Comparison of ENCODE assay signal across 27 cellular contexts in the genomic region with DNA sequence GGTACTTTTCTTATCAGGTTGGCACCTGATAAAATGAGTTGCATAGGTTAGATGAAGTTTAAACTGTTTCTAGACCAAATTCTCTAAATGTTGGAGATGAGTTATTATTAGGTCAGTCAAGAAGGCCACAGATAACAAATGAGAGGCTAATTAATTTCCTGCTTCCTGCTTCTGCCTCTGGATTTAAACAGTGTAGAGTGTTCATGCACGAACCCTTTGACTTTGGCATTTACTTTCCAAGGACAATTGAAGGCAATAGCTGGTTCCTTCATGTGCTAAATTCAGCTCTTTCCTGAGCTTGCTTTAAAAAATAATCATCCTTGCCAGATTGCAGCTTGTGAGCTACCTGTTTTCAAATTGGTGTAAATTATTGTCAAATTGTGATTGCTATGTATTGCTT.
"Had no signal": no experiment of that assay in that cellular context is flagged by ENCODE, and none has a peak within 500 bp of the region (broad histone marks: within the 10 kb centered on the region; RNA-seq: fewer than 3 reads in every experiment).

No MANE protein-coding gene starts in this region.

- H3K9me3 Mint-ChIP-seq: activated B cell treated with CpG ODN at 0.5 μM for 24 hours; activated naive CD4-positive, alpha-beta T cell treated with anti-CD3 and anti-CD28 coated beads, Interleukin-2, amount 10 ng/mL, durations not matched to agents 7 days and 5 days; activated naive CD8-positive, alpha-beta T cell treated with anti-CD3 and anti-CD28 coated beads, Interleukin-2, amount 50 U/mL, for 24 hours; activated T-helper 2 cell treated with anti-CD3 and anti-CD28 coated beads, Interferon-gamma antibody, Interleukin-2, Interleukin-4, amounts not matched to agents 10 μg/mL and 5 μg/mL and 100 μg/mL, durations not matched to agents 14 hours and 24 hours and 36 hours; stimulated activated naive B cell treated with anti-CD40 and anti-IgM and Interleukin-4, amounts not matched to agents 10 μg/mL and 1 μg/mL and 100 μg/mL, for 72 hours; T-helper 2 cell treated with Interferon-gamma antibody and Interleukin-4, amounts not matched to agents 5 μg/mL and 100 μg/mL, for 36 hours had no signal

- H3K27ac ChIP-seq: brain microvascular endothelial cell, esophagus muscularis mucosa, gastroesophageal sphincter, neutrophil, pancreas, sigmoid colon, thoracic aorta, upper lobe of left lung had no signal

- H3K36me3 Mint-ChIP-seq: activated CD8-positive, alpha-beta memory T cell treated with anti-CD3 and anti-CD28 coated beads, Interleukin-2, amount 10 ng/mL, durations not matched to agents 7 days and 5 days; activated naive CD4-positive, alpha-beta T cell treated with anti-CD3 and anti-CD28 coated beads, Interleukin-2, amount 10 ng/mL, durations not matched to agents 7 days and 5 days; mesothelial cell of epicardium; natural killer cell treated with Interleukin-12 subunit alpha and Interleukin-12 subunit beta and Interleukin-15 and Interleukin-18, amount 100 ng/mL, for 72 hours; stimulated activated naive B cell treated with anti-CD40 and anti-IgM and Interleukin-4, amounts not matched to agents 10 μg/mL and 1 μg/mL and 100 μg/mL, for 72 hours had no signal

- ATAC-seq: activated CD8-positive, alpha-beta memory T cell treated with anti-CD3 and anti-CD28 coated beads, Interleukin-2, amount 10 ng/mL, durations not matched to agents 7 days and 5 days; activated naive CD8-positive, alpha-beta T cell treated with anti-CD3 and anti-CD28 coated beads, Interleukin-2, amount 50 U/mL, for 24 hours; gastroesophageal sphincter; natural killer cell treated with Interleukin-12 subunit alpha and Interleukin-12 subunit beta and Interleukin-15 and Interleukin-18, amount 100 ng/mL, for 72 hours; stimulated activated naive B cell treated with anti-CD40 and anti-IgM and Interleukin-4, amounts not matched to agents 10 μg/mL and 1 μg/mL and 100 μg/mL, for 72 hours had no signal

- H3K4me3 ChIP-seq: esophagus muscularis mucosa, gastroesophageal sphincter, lung, pancreas, sigmoid colon, spleen, thoracic aorta, upper lobe of left lung had no signal

- H3K4me3 Mint-ChIP-seq: activated B cell treated with CpG ODN at 0.5 μM for 24 hours; activated CD4-positive, alpha-beta memory T cell treated with anti-CD3 and anti-CD28 coated beads, Interleukin-2, amount 10 ng/mL, durations not matched to agents 7 days and 5 days; activated CD8-positive, alpha-beta memory T cell treated with anti-CD3 and anti-CD28 coated beads, Interleukin-2, amount 10 ng/mL, durations not matched to agents 7 days and 5 days; activated naive CD4-positive, alpha-beta T cell treated with anti-CD3 and anti-CD28 coated beads, Interleukin-2, amount 10 ng/mL, durations not matched to agents 7 days and 5 days; activated naive CD8-positive, alpha-beta T cell treated with anti-CD3 and anti-CD28 coated beads, Interleukin-2, amount 50 U/mL, for 24 hours; mesothelial cell of epicardium; natural killer cell treated with Interleukin-12 subunit alpha and Interleukin-12 subunit beta and Interleukin-15 and Interleukin-18, amount 100 ng/mL, for 72 hours; stimulated activated naive B cell treated with anti-CD40 and anti-IgM and Interleukin-4, amounts not matched to agents 10 μg/mL and 1 μg/mL and 100 μg/mL, for 72 hours; T-helper 2 cell treated with Interferon-gamma antibody and Interleukin-4, amounts not matched to agents 5 μg/mL and 100 μg/mL, for 36 hours had no signal

- H3K27me3 Mint-ChIP-seq: activated CD4-positive, alpha-beta memory T cell treated with anti-CD3 and anti-CD28 coated beads, Interleukin-2, amount 10 ng/mL, durations not matched to agents 7 days and 5 days; activated CD8-positive, alpha-beta memory T cell treated with anti-CD3 and anti-CD28 coated beads, Interleukin-2, amount 10 ng/mL, durations not matched to agents 7 days and 5 days; activated naive CD4-positive, alpha-beta T cell treated with anti-CD3 and anti-CD28 coated beads, Interleukin-2, amount 10 ng/mL, durations not matched to agents 7 days and 5 days; activated naive CD8-positive, alpha-beta T cell treated with anti-CD3 and anti-CD28 coated beads, Interleukin-2, amount 50 U/mL, for 24 hours; natural killer cell treated with Interleukin-12 subunit alpha and Interleukin-12 subunit beta and Interleukin-15 and Interleukin-18, amount 100 ng/mL, for 72 hours had no signal

- H3K36me3 ChIP-seq: brain microvascular endothelial cell, esophagus muscularis mucosa, gastroesophageal sphincter, neutrophil, pancreas, sigmoid colon, spleen, thoracic aorta, upper lobe of left lung had no signal

- H3K27me3 ChIP-seq: brain microvascular endothelial cell, esophagus muscularis mucosa, gastroesophageal sphincter, neutrophil, pancreas, sigmoid colon, spleen, upper lobe of left lung had no signal

- H3K27ac Mint-ChIP-seq: activated B cell treated with CpG ODN at 0.5 μM for 24 hours; activated CD4-positive, alpha-beta memory T cell treated with anti-CD3 and anti-CD28 coated beads, Interleukin-2, amount 10 ng/mL, durations not matched to agents 7 days and 5 days; activated CD8-positive, alpha-beta memory T cell treated with anti-CD3 and anti-CD28 coated beads, Interleukin-2, amount 10 ng/mL, durations not matched to agents 7 days and 5 days; activated naive CD4-positive, alpha-beta T cell treated with anti-CD3 and anti-CD28 coated beads, Interleukin-2, amount 10 ng/mL, durations not matched to agents 7 days and 5 days; activated naive CD8-positive, alpha-beta T cell treated with anti-CD3 and anti-CD28 coated beads, Interleukin-2, amount 50 U/mL, for 24 hours; activated T-helper 2 cell treated with anti-CD3 and anti-CD28 coated beads, Interferon-gamma antibody, Interleukin-2, Interleukin-4, amounts not matched to agents 10 μg/mL and 5 μg/mL and 100 μg/mL, durations not matched to agents 14 hours and 24 hours and 36 hours; mesothelial cell of epicardium; natural killer cell treated with Interleukin-12 subunit alpha and Interleukin-12 subunit beta and Interleukin-15 and Interleukin-18, amount 100 ng/mL, for 72 hours; stimulated activated naive B cell treated with anti-CD40 and anti-IgM and Interleukin-4, amounts not matched to agents 10 μg/mL and 1 μg/mL and 100 μg/mL, for 72 hours; T-helper 2 cell treated with Interferon-gamma antibody and Interleukin-4, amounts not matched to agents 5 μg/mL and 100 μg/mL, for 36 hours had no signal

- H3K9me3 ChIP-seq: esophagus muscularis mucosa, gastroesophageal sphincter, neutrophil, pancreas, sigmoid colon, spleen, thoracic aorta, upper lobe of left lung had no signal

- DNase-seq: activated B cell treated with CpG ODN at 0.5 μM for 24 hours; activated CD4-positive, alpha-beta memory T cell treated with anti-CD3 and anti-CD28 coated beads, Interleukin-2, amount 10 ng/mL, durations not matched to agents 7 days and 5 days; activated CD4-positive, alpha-beta T cell treated with anti-CD3 and anti-CD28 coated beads for 4 hours; activated CD8-positive, alpha-beta memory T cell treated with anti-CD3 and anti-CD28 coated beads, Interleukin-2, amount 10 ng/mL, durations not matched to agents 7 days and 5 days; activated naive CD4-positive, alpha-beta T cell treated with anti-CD3 and anti-CD28 coated beads, Interleukin-2, amount 10 ng/mL, durations not matched to agents 7 days and 5 days; activated naive CD8-positive, alpha-beta T cell treated with anti-CD3 and anti-CD28 coated beads, Interleukin-2, amount 50 U/mL, for 24 hours; activated T-cell treated with anti-CD3 and anti-CD28 coated beads, Interleukin-2, amount 50 U/mL, for 1 hour; aorta; brain microvascular endothelial cell; cerebellar nuclear complex; cortex of kidney; effector CD4-positive, alpha-beta T cell; hypothalamus; pancreas; sigmoid colon; spleen; stimulated activated naive B cell treated with anti-CD40 and anti-IgM and Interleukin-4, amounts not matched to agents 10 μg/mL and 1 μg/mL and 100 μg/mL, for 72 hours; upper lobe of left lung had no signal

- H3K4me1 Mint-ChIP-seq: activated B cell treated with CpG ODN at 0.5 μM for 24 hours; activated CD4-positive, alpha-beta memory T cell treated with anti-CD3 and anti-CD28 coated beads, Interleukin-2, amount 10 ng/mL, durations not matched to agents 7 days and 5 days; activated CD8-positive, alpha-beta memory T cell treated with anti-CD3 and anti-CD28 coated beads, Interleukin-2, amount 10 ng/mL, durations not matched to agents 7 days and 5 days; activated naive CD4-positive, alpha-beta T cell treated with anti-CD3 and anti-CD28 coated beads, Interleukin-2, amount 10 ng/mL, durations not matched to agents 7 days and 5 days; activated naive CD8-positive, alpha-beta T cell treated with anti-CD3 and anti-CD28 coated beads, Interleukin-2, amount 50 U/mL, for 24 hours; stimulated activated naive B cell treated with anti-CD40 and anti-IgM and Interleukin-4, amounts not matched to agents 10 μg/mL and 1 μg/mL and 100 μg/mL, for 72 hours had no signal
